ENCODE assay signal across 3 cellular contexts in the genomic region with DNA sequence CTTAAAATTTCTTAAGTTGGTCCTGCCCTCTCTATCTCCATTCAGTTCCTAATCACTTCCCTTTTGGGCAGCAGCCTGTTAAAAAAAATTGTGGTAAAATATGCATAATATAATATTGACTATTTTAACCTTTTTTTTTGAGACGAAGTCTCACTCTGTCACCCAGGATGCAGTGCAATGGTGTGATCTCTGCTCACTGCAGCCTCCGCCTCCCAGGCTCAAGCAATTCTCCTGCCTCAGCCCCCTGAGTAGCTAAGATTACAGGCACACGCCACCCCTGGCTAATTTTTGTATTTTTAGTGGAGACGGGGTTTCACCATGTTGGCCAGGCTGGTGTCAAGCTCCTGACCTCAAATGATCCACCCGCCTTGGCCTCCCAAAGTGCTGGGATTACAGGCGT. TPM values are rescaled to one million over a fixed set of nuclear protein-coding genes. Genes with fewer than 3 reads are reported as not detected.
"Had no signal": no experiment of that assay in that cellular context is flagged by ENCODE, and none has a peak within 500 bp of the region (broad histone marks: within the 10 kb centered on the region; RNA-seq: fewer than 3 reads in every experiment).

No MANE protein-coding gene starts in this region.

RNA-seq across cellular contexts. Expression of gene PGAM4, which starts 50.1 kb away (rescaled TPM):
- total RNA-seq: HT-29, Right ventricle myocardium superior, SJSA1 had no signal
